In genomic region chr11:126348806-126349582, GRCh38 we compare ENCODE assay signal across 10 cellular contexts. TPM values are rescaled to one million over a fixed set of nuclear protein-coding genes. Genes with fewer than 3 reads are reported as not detected.
A peak's percentile ranks its signal among the peaks of the same experiment; 100 is the strongest.
DNase-seq lines count a peak whose midpoint lies in the region; ATAC-seq, FAIRE-seq and TF ChIP-seq lines count a peak whose summit lies in the region.
"Had no signal": no experiment of that assay in that cellular context is flagged by ENCODE, and none has a peak within 500 bp of the region (broad histone marks: within the 10 kb centered on the region; RNA-seq: fewer than 3 reads in every experiment).

No MANE protein-coding gene starts in this region.

- H3K36me3 ChIP-seq in smooth muscle cell (ENCODE audit: low read depth) = no peaks in the 10 kb centered on the region

- no peaks in the 10 kb centered on the region for H3K27me3 ChIP-seq in right cardiac atrium (ENCODE audit: control insufficient read depth, insufficient read depth)
- H3K27me3 ChIP-seq in smooth muscle cell (ENCODE audit: low read depth) = no peaks in the 10 kb centered on the region

- H3K9me3 Mint-ChIP-seq in HFFc6 = no peaks in the 10 kb centered on the region

- H3K9me3 ChIP-seq in right cardiac atrium (ENCODE audit: control insufficient read depth, low read length) (no peaks in the 10 kb centered on the region), smooth muscle cell (replicated peaks; ENCODE audit: low read depth) (no peaks in the 10 kb centered on the region)

- H4K20me1 ChIP-seq in smooth muscle cell (ENCODE audit: low read depth) = peaks cover 5% of the 10 kb centered on the region

- no peak overlapping the region; the same call in 1 of the 2 replicates for H3K4me3 Mint-ChIP-seq in HFFc6

- peaks cover 59% of the 10 kb centered on the region for H3K4me1 Mint-ChIP-seq in HFFc6 (ENCODE audit: low read depth)

- H3K27ac Mint-ChIP-seq in HFFc6 = peak overlapping the region; percentile 69

- no peak for TF ChIP-seq CTCF in HFFc6 (IDR thresholded peaks at IDR 0.05)
- TF ChIP-seq CTCF in smooth muscle cell (IDR thresholded peaks at IDR 0.05; ENCODE audit: borderline replicate concordance, insufficient read depth, poor library complexity, severe bottlenecking) = no peak

- no peaks in the 10 kb centered on the region; the same call in 1 of the 2 replicates for H3K27me3 Mint-ChIP-seq in HFFc6 (ENCODE audit: insufficient read depth)

- H3K4me3 ChIP-seq in right cardiac atrium (ENCODE audit: low read length) (no peak overlapping the region), smooth muscle cell (no peak overlapping the region)

- H3K27ac ChIP-seq in right cardiac atrium (ENCODE audit: low read length) (peak overlapping the region; percentile 87), smooth muscle cell (ENCODE audit: low read depth) (peak overlapping the region; percentile 87)

- DNase-seq in HFFc6 = peak; percentile 36
- peak; percentile 39 for DNase-seq in astrocyte of the hippocampus (ENCODE audit: low read depth, low spot score)
- DNase-seq in right cardiac atrium = peak; percentile 67 to 84 (median 82)
- no peak for DNase-seq in smooth muscle cell (lab: John Stamatoyannopoulos, UW; ENCODE audit: unreplicated experiment)
- no peak for DNase-seq in LoVo (ENCODE audit: low spot score)
- DNase-seq in GM19239 (ENCODE audit: insufficient read length, low spot score) = no peak
- DNase-seq in stimulated activated naive CD4-positive, alpha-beta T cell (lab: John Stamatoyannopoulos, UW) = no peak
- DNase-seq in activated CD4-positive, alpha-beta T cell treated with anti-CD3 and anti-CD28 coated beads, Interleukin-2, amount 50 U/mL, for 1 hour = no peak
- DNase-seq: amniotic stem cell, NCI-H2171 had no signal

- H2AFZ ChIP-seq in smooth muscle cell (ENCODE audit: low read depth) = no peak overlapping the region

- H3K9ac ChIP-seq in smooth muscle cell (ENCODE audit: low read depth) = no peak overlapping the region

- WGBS in right cardiac atrium = 33% methylated on average over 8 of the region's 8 CpGs
- 56% methylated on average over 8 of the region's 8 CpGs for WGBS in smooth muscle cell (ENCODE audit: low lambda C conversion rate)

- H3F3A ChIP-seq in smooth muscle cell (ENCODE audit: low read depth) = peaks cover 39% of the 10 kb centered on the region

- intact Hi-C loops in right cardiac atrium (cut with DNase I) = loop anchor here in 1 of 4 donors (5.0 kb wide), 1 partner anchor 63 kb away; no protein-coding TSS in a partner anchor

- peaks cover 24% of the 10 kb centered on the region for H3K36me3 Mint-ChIP-seq in HFFc6 (ENCODE audit: low read depth)

- peak overlapping the region; percentile 43 for H3K4me2 ChIP-seq in smooth muscle cell

- no peak for FAIRE-seq in GM19239 (lab: Jason Lieb, UNC)

- H3K4me1 ChIP-seq in right cardiac atrium (ENCODE audit: control insufficient read depth, insufficient read depth, low read length) = peaks cover 34% of the 10 kb centered on the region
- peaks cover 33% of the 10 kb centered on the region for H3K4me1 ChIP-seq in smooth muscle cell (ENCODE audit: low read depth)

- peak; percentile 40 to 66 for ATAC-seq in right cardiac atrium

- peaks cover 41% of the 10 kb centered on the region for H3K79me2 ChIP-seq in smooth muscle cell (ENCODE audit: low read depth)

RNA-seq across cellular contexts. Expression of gene ST3GAL4, which starts 6.5 kb away (rescaled TPM):
- total RNA-seq in HFFc6 (2021; fragmentation: NEBNext Ultra II Directional; extraction: Animal tissue kit (Norgen Biotek cat#: 25700)) = 10 to 100 TPM; 25.9 to 34.6 (median 30.0) TPM
- total RNA-seq in right cardiac atrium = 10 to 100 TPM; 57.3 to 96.9 (median 65.4) TPM
- polyA plus RNA-seq in right cardiac atrium = 57.5 TPM
- total RNA-seq in smooth muscle cell = 36.5 and 60.3 TPM in 2 replicates
- 58.5 and 60.9 TPM in 2 replicates for polyA plus RNA-seq in smooth muscle cell

RNA-seq across cellular contexts. Expression of gene DCPS, which starts 45.1 kb away (rescaled TPM):
- total RNA-seq in HFFc6 (2021; fragmentation: NEBNext Ultra II Directional; extraction: Animal tissue kit (Norgen Biotek cat#: 25700)) = 10 to 100 TPM; 19.0 to 26.6 (median 24.3) TPM
- 10 to 100 TPM in 3 of 4 donors, 1 to 10 TPM in 1; 9.9 to 14.9 (median 10.4) TPM for total RNA-seq in right cardiac atrium
- polyA plus RNA-seq in right cardiac atrium = 10.6 TPM
- total RNA-seq in smooth muscle cell = 8.9 and 19.0 TPM in 2 replicates
- polyA plus RNA-seq in smooth muscle cell = 25.4 and 34.1 TPM in 2 replicates

Comparison
In these comparisons a context has a peak if more than half of its experiments do, and no peak if none do; other contexts are left out.
1. DNase-seq: peak in HFFc6 (single experiment), astrocyte of the hippocampus (single experiment) and right cardiac atrium (3 of 3); none in smooth muscle cell (single experiment), LoVo (single experiment), GM19239 (single experiment), stimulated activated naive CD4-positive, alpha-beta T cell (0 of 6) and activated CD4-positive, alpha-beta T cell treated with anti-CD3 and anti-CD28 coated beads, Interleukin-2, amount 50 U/mL, for 1 hour (single experiment).